Comparison of ENCODE assay signal across 9 cellular contexts in genomic region chr6:33160728-33161323, GRCh38. TPM values are rescaled to one million over a fixed set of nuclear protein-coding genes. Genes with fewer than 3 reads are reported as not detected.
DNase-seq lines count a peak whose midpoint lies in the region; ATAC-seq and TF ChIP-seq lines count a peak whose summit lies in the region.
"Had no signal": no experiment of that assay in that cellular context is flagged by ENCODE, and none has a peak within 500 bp of the region (broad histone marks: within the 10 kb centered on the region; RNA-seq: fewer than 3 reads in every experiment).

No MANE protein-coding gene starts in this region.

- H3K9ac ChIP-seq in iPS-20b (ENCODE audit: low read depth, low read length) = no peak overlapping the region

- WGBS in stomach, 5 donors = 25 to 31% (median 27%) methylated on average over 12 of the region's 12 CpGs

- H3K36me3 ChIP-seq in MG63 = no peaks in the 10 kb centered on the region
- no peaks in the 10 kb centered on the region for H3K36me3 ChIP-seq in iPS-20b (ENCODE audit: insufficient read depth, low read depth, low read length)
- no peaks in the 10 kb centered on the region for H3K36me3 ChIP-seq in stomach
- H3K36me3 ChIP-seq: SJSA1 had no signal

- no peak for TF ChIP-seq POLR2A in stomach (IDR thresholded peaks at IDR 0.05)

- no peak for TF ChIP-seq CTCF in stomach (IDR thresholded peaks at IDR 0.05)

- DNase-seq in EL (peak; percentile 96), MG63 (peak; percentile 100), amniotic stem cell (lab: John Stamatoyannopoulos, UW) (peak; percentile 29), stomach (peak; percentile 62)
- no peak for DNase-seq in activated CD4-positive, CD25-positive, alpha-beta regulatory T cell (lab: John Stamatoyannopoulos, UW)

- intact Hi-C loops in stomach (cut with DNase I; ENCODE audit: low total_unique reads) = loop anchor here (5.0 kb wide), 1 partner anchor 86 kb away; no protein-coding TSS in a partner anchor

- H3K27ac ChIP-seq in iPS-20b (ENCODE audit: low read length) = no peak overlapping the region
- peak overlapping the region; percentile 37 to 75 (median 52) for H3K27ac ChIP-seq in stomach
- H3K27ac ChIP-seq: SJSA1 had no signal

- H3K9me3 ChIP-seq in MG63 (no peaks in the 10 kb centered on the region), iPS-20b (ENCODE audit: insufficient read depth, low read depth, low read length) (no peaks in the 10 kb centered on the region), stomach (no peaks in the 10 kb centered on the region)
- H3K9me3 ChIP-seq: SJSA1 had no signal

- H3K4me1 ChIP-seq in iPS-20b (ENCODE audit: insufficient read depth, low read length) (no peaks in the 10 kb centered on the region), stomach (peaks cover 14 to 21% (median 17%) of the 10 kb centered on the region in 4 donors)

- no peak for TF ChIP-seq EP300 in stomach (IDR thresholded peaks at IDR 0.05)

- no peaks in the 10 kb centered on the region for H3K27me3 ChIP-seq in MG63
- H3K27me3 ChIP-seq in iPS-20b (ENCODE audit: insufficient read depth, low read length) = peaks cover 19% of the 10 kb centered on the region
- H3K27me3 ChIP-seq in stomach = peaks cover 0 to 6% (median 0%) of the 10 kb centered on the region in 3 donors
- H3K27me3 ChIP-seq: SJSA1 had no signal

- ATAC-seq in GM19035 (IDR thresholded peaks at IDR 0.05; ENCODE audit: unreplicated experiment) (no peak), HG03280 (IDR thresholded peaks at IDR 0.05; ENCODE audit: unreplicated experiment) (no peak)

- H3K4me3 ChIP-seq in MG63 (peak overlapping the region; percentile 51), iPS-20b (ENCODE audit: low read length) (peak overlapping the region; percentile 71; the same call in 1 of the 2 replicates), stomach (peak overlapping the region in 2 of 4 donors; percentile 51 to 57)

RNA-seq across cellular contexts. Expression of gene COL11A2, which starts 31.4 kb away (rescaled TPM):
- 0.99 and 2.6 TPM in 2 replicates for total RNA-seq in MG63 (2014; rRNA removed; shearing (Covaris generic); ENCODE audit: low replicate concordance)
- total RNA-seq in stomach = 1 to 10 TPM in 1 of 5 donors, under 1 TPM in 2, not detected in 2; under 0.01 to 1.5 (median 0.87) TPM
- under 1 TPM in 2 of 3 donors, not detected in 1; 0.19 to 0.88 TPM for polyA plus RNA-seq in stomach

RNA-seq across cellular contexts. Expression of gene RXRB, which starts 39.6 kb away (rescaled TPM):
- 43.6 and 58.8 TPM in 2 replicates for total RNA-seq in MG63 (2014; rRNA removed; shearing (Covaris generic); ENCODE audit: low replicate concordance)
- total RNA-seq in stomach = 10 to 100 TPM in 3 of 5 donors, 1 to 10 TPM in 2; 2.9 to 50.4 (median 10.7) TPM
- 10 to 100 TPM; 15.9 to 32.7 (median 17.3) TPM for polyA plus RNA-seq in stomach

RNA-seq across cellular contexts. Expression of gene SLC39A7, which starts 39.8 kb away (rescaled TPM):
- 397 and 459 TPM in 2 replicates for total RNA-seq in MG63 (2014; rRNA removed; shearing (Covaris generic); ENCODE audit: low replicate concordance)
- total RNA-seq in stomach = 100 to 1,000 TPM in 1 of 5 donors, 10 to 100 TPM in 3, 1 to 10 TPM in 1; 9.3 to 119 (median 75.8) TPM
- 10 to 100 TPM; 33.6 to 59.8 (median 54.5) TPM for polyA plus RNA-seq in stomach

RNA-seq across cellular contexts. Expression of gene HSD17B8, which starts 43.6 kb away (rescaled TPM):
- not detected in 2 replicates for total RNA-seq in MG63 (2014; rRNA removed; shearing (Covaris generic); ENCODE audit: low replicate concordance)
- total RNA-seq in stomach = 10 to 100 TPM in 2 of 5 donors, 1 to 10 TPM in 2, not detected in 1; 8.0 to 24.8 (median 14.5) TPM
- 10 to 100 TPM; 21.5 to 29.9 (median 24.5) TPM for polyA plus RNA-seq in stomach

RNA-seq across cellular contexts. Expression of gene RING1, which starts 47.5 kb away (rescaled TPM):
- total RNA-seq in MG63 (2014; rRNA removed; shearing (Covaris generic); ENCODE audit: low replicate concordance) = 77.7 and 171 TPM in 2 replicates
- total RNA-seq in stomach = 100 to 1,000 TPM in 1 of 5 donors, 10 to 100 TPM in 4; 14.3 to 140 (median 20.7) TPM
- 10 to 100 TPM; 35.1 to 45.4 (median 37.4) TPM for polyA plus RNA-seq in stomach

Comparison
In these comparisons a context has a peak if more than half of its experiments do, and no peak if none do; other contexts are left out.
1. DNase-seq: peak in EL (single experiment), MG63 (single experiment), amniotic stem cell (single experiment) and stomach (single experiment); none in activated CD4-positive, CD25-positive, alpha-beta regulatory T cell (0 of 4).